Comparison of ENCODE assay signal across 10 cellular contexts in the genomic region with DNA sequence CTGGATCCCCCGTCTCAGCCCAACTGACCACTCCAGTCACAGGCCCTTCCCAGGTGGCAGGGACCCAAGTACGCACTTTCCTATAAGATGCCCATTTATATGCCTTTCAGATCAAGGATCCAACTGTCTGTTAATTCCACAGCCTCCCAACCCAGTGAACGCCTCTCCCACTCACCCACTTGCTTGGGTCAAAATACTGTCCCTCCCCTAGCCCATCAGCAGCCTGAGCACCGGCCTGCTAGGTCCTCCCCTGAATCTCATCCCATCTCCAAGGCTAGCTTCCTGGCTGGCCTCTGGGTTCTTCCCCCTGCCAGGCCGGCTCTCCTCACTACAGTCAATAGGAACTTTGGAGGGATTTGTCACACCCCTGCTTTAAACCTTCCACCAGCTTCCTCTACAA. TPM values are rescaled to one million over a fixed set of nuclear protein-coding genes. Genes with fewer than 3 reads are reported as not detected.
DNase-seq lines count a peak whose midpoint lies in the region; TF ChIP-seq lines count a peak whose summit lies in the region.
"Had no signal": no experiment of that assay in that cellular context is flagged by ENCODE, and none has a peak within 500 bp of the region (broad histone marks: within the 10 kb centered on the region; RNA-seq: fewer than 3 reads in every experiment).

No MANE protein-coding gene starts in this region.

- no peak for DNase-seq in BE2C
- no peak for DNase-seq in activated T-helper 2 cell treated with anti-CD3 and anti-CD28 coated beads, Interferon-gamma antibody, Interleukin-2, Interleukin-4, amounts not matched to agents 10 μg/mL and 5 μg/mL and 100 μg/mL, durations not matched to agents 14 hours and 24 hours and 36 hours (ENCODE audit: low spot score)
- DNase-seq in mesenchymal stem cell, result no peak
- no peak for DNase-seq in transverse colon
- DNase-seq in occipital lobe (lab: John Stamatoyannopoulos, UW), result no peak
- DNase-seq in stimulated activated CD4-positive, alpha-beta T cell treated with anti-CD3 and anti-CD28 coated beads, Interleukin-4, amount 100 ng/mL, for 1 hour, result no peak
- DNase-seq in NCI-H446 (lab: John Stamatoyannopoulos, UW), result no peak
- DNase-seq: NCI-H524 had no signal

- H2BK12ac ChIP-seq in mesenchymal stem cell (ENCODE audit: low read length in 2 of 2), result no peak overlapping the region

- no peak overlapping the region for H2AK5ac ChIP-seq in mesenchymal stem cell (ENCODE audit: low read length, severe bottlenecking)

- intact Hi-C loops in activated T-helper 2 cell treated with anti-CD3 and anti-CD28 coated beads, Interferon-gamma antibody, Interleukin-2, Interleukin-4, amounts not matched to agents 10 μg/mL and 5 μg/mL and 100 μg/mL, durations not matched to agents 14 hours and 24 hours and 36 hours (cut with micrococcal nuclease), result loop anchor here (2.0 kb wide), 1 partner anchor 21 kb away; the partner anchor contains the start of genes RPL28 and TMEM238
- intact Hi-C loops in transverse colon (cut with DNase I; ENCODE audit: low total_unique reads), result loop anchor here (2.0 kb wide), 1 partner anchor 65 kb away; no protein-coding TSS in a partner anchor

- CTCF ChIA-PET in HEK293 (lab: Yijun Ruan, JAX), result interaction anchor here (1.3 to 1.7 kb wide), 3 partner anchors 12 to 113 kb away, joined by 3 to 4 read pairs (median 4); no protein-coding TSS in a partner anchor

- peak overlapping the region; percentile 91 for H3K4me3 Mint-ChIP-seq in activated T-helper 2 cell treated with anti-CD3 and anti-CD28 coated beads, Interferon-gamma antibody, Interleukin-2, Interleukin-4, amounts not matched to agents 10 μg/mL and 5 μg/mL and 100 μg/mL, durations not matched to agents 14 hours and 24 hours and 36 hours (ENCODE audit: low read depth)

- TF ChIP-seq CTCF in BE2C (IDR thresholded peaks at IDR 0.05; ENCODE audit: low read depth, low read length) (no peak), HEK293 (tag by site-specific recombination; IDR thresholded peaks at IDR 0.05) (no peak), transverse colon (IDR thresholded peaks at IDR 0.05) (no peak)

- H3K4me1 Mint-ChIP-seq in activated T-helper 2 cell treated with anti-CD3 and anti-CD28 coated beads, Interferon-gamma antibody, Interleukin-2, Interleukin-4, amounts not matched to agents 10 μg/mL and 5 μg/mL and 100 μg/mL, durations not matched to agents 14 hours and 24 hours and 36 hours (ENCODE audit: low read depth), result peaks cover 23% of the 10 kb centered on the region

- in situ Hi-C loops in transverse colon (cut with MboI; ENCODE audit: low pct_ligation_motif_present in 1 of 4, low pct_unique_long_range_greater_than_20kb in 1 of 4, low sequenced_read_pairs in 3 of 4), result loop anchor here in 2 of 4 donors (25.0 kb wide), 1 partner anchor 118 kb away; the partner anchor contains the start of genes BRSK1 (in 2 of the 2) and HSPBP1 (in 2 of the 2)

- peak overlapping the region; percentile 95 for H3K9ac ChIP-seq in mesenchymal stem cell (ENCODE audit: low read length)

- H2AFZ ChIP-seq in mesenchymal stem cell (ENCODE audit: low read depth, low read length), result no peak overlapping the region

- no peak overlapping the region for H3K4me2 ChIP-seq in mesenchymal stem cell (ENCODE audit: low read length, poor library complexity, severe bottlenecking)

- no peaks in the 10 kb centered on the region for H3K27me3 Mint-ChIP-seq in activated T-helper 2 cell treated with anti-CD3 and anti-CD28 coated beads, Interferon-gamma antibody, Interleukin-2, Interleukin-4, amounts not matched to agents 10 μg/mL and 5 μg/mL and 100 μg/mL, durations not matched to agents 14 hours and 24 hours and 36 hours (ENCODE audit: low read depth)

- H3K4ac ChIP-seq in mesenchymal stem cell (ENCODE audit: low read depth in 1 of 2, low read length in 2 of 2), result no peak overlapping the region

- H3K9me3 ChIP-seq in BE2C (no peaks in the 10 kb centered on the region), HEK293 (ENCODE audit: control insufficient read depth, insufficient read depth, low read depth, low read length) (no peaks in the 10 kb centered on the region), mesenchymal stem cell (ENCODE audit: control insufficient read depth, low read length) (no peaks in the 10 kb centered on the region), transverse colon (no peaks in the 10 kb centered on the region)

- H3K4me3 ChIP-seq in BE2C (ENCODE audit: low read depth, low read length) (peak overlapping the region; percentile 80), HEK293 (ENCODE audit: low read depth, low read length) (peak overlapping the region; percentile 96; the same call in 1 of the 2 replicates), mesenchymal stem cell (ENCODE audit: insufficient read depth in 1 of 2, low read depth in 1 of 2, low read length in 2 of 2) (peak overlapping the region in 1 of 2 experiments; percentile 83), transverse colon (no peak overlapping the region)

- peaks cover 9% of the 10 kb centered on the region for H3K79me1 ChIP-seq in mesenchymal stem cell (replicated peaks; ENCODE audit: low read length, poor library complexity, severe bottlenecking)

- no peak overlapping the region for H4K8ac ChIP-seq in mesenchymal stem cell (ENCODE audit: low read length)

- TF ChIP-seq POLR2A in transverse colon (IDR thresholded peaks at IDR 0.05), result no peak

- no peak overlapping the region for H3K23ac ChIP-seq in mesenchymal stem cell (ENCODE audit: low read length in 2 of 2)

- no peak overlapping the region for H3K14ac ChIP-seq in mesenchymal stem cell (ENCODE audit: low read length in 2 of 2)

- no peak overlapping the region for H3K27ac ChIP-seq in HEK293 (ENCODE audit: extremely low read depth, low read depth, low read length)
- H3K27ac ChIP-seq in mesenchymal stem cell (ENCODE audit: low read length, poor library complexity, severe bottlenecking), result no peak overlapping the region
- no peak overlapping the region for H3K27ac ChIP-seq in transverse colon

- no peak for TF ChIP-seq EP300 in transverse colon (IDR thresholded peaks at IDR 0.05; ENCODE audit: low read depth)

- H2BK15ac ChIP-seq in mesenchymal stem cell (ENCODE audit: low read depth, poor library complexity, severe bottlenecking), result no peak overlapping the region

- POLR2A ChIA-PET in HEK293 (lab: Yijun Ruan, JAX), result interaction anchor here (1.0 to 3.4 kb wide), 8 partner anchors 12 to 150 kb away, joined by 3 to 78 read pairs (median 18); partner anchors contain the start of genes HSPBP1, KMT5C, PPP6R1 and RPL28

- peaks cover 16% of the 10 kb centered on the region for H3K9me3 Mint-ChIP-seq in activated T-helper 2 cell treated with anti-CD3 and anti-CD28 coated beads, Interferon-gamma antibody, Interleukin-2, Interleukin-4, amounts not matched to agents 10 μg/mL and 5 μg/mL and 100 μg/mL, durations not matched to agents 14 hours and 24 hours and 36 hours

- H3K27ac Mint-ChIP-seq in activated T-helper 2 cell treated with anti-CD3 and anti-CD28 coated beads, Interferon-gamma antibody, Interleukin-2, Interleukin-4, amounts not matched to agents 10 μg/mL and 5 μg/mL and 100 μg/mL, durations not matched to agents 14 hours and 24 hours and 36 hours, result peak overlapping the region; percentile 65

- H3K27me3 ChIP-seq in BE2C (no peaks in the 10 kb centered on the region), mesenchymal stem cell (ENCODE audit: control insufficient read depth in 1 of 2, insufficient read depth in 1 of 2, low read length in 2 of 2) (no peaks in the 10 kb centered on the region), transverse colon (no peaks in the 10 kb centered on the region)

- H3K36me3 ChIP-seq in BE2C (peaks cover 58% of the 10 kb centered on the region), HEK293 (ENCODE audit: control insufficient read depth in 2 of 2, insufficient read depth in 1 of 2, low read length in 2 of 2) (peaks cover 45 to 59% of the 10 kb centered on the region in 2 experiments), mesenchymal stem cell (ENCODE audit: control insufficient read depth in 1 of 2, insufficient read depth in 2 of 2, low read depth in 1 of 2, low read length in 2 of 2) (peaks cover 47 to 49% of the 10 kb centered on the region in 2 experiments), transverse colon (peaks cover 0 to 14% (median 0%) of the 10 kb centered on the region in 4 donors)

- no peak overlapping the region for H2BK120ac ChIP-seq in mesenchymal stem cell (ENCODE audit: low read depth, low read length)

- H3K36me3 Mint-ChIP-seq in activated T-helper 2 cell treated with anti-CD3 and anti-CD28 coated beads, Interferon-gamma antibody, Interleukin-2, Interleukin-4, amounts not matched to agents 10 μg/mL and 5 μg/mL and 100 μg/mL, durations not matched to agents 14 hours and 24 hours and 36 hours (ENCODE audit: low read depth), result peaks cover 70% of the 10 kb centered on the region

- H3K4me1 ChIP-seq in BE2C (no peaks in the 10 kb centered on the region; the same call in 1 of the 2 replicates), HEK293 (ENCODE audit: control insufficient read depth, insufficient read depth, low read length) (peaks cover 9% of the 10 kb centered on the region), mesenchymal stem cell (ENCODE audit: control insufficient read depth, insufficient read depth, low read depth, low read length) (peaks cover 19% of the 10 kb centered on the region), transverse colon (peaks cover 0 to 27% (median 21%) of the 10 kb centered on the region in 4 donors)

- no peak overlapping the region for H2BK5ac ChIP-seq in mesenchymal stem cell (ENCODE audit: low read depth, low read length, poor library complexity, severe bottlenecking)

- no peak overlapping the region for H3K18ac ChIP-seq in mesenchymal stem cell (ENCODE audit: low read depth in 1 of 2, low read length in 2 of 2)

- WGBS in mesenchymal stem cell, result 93% methylated on average over 5 of the region's 5 CpGs
- WGBS in transverse colon (ENCODE audit: low coverage in 1 of 2), 2 donors, result 93 to 100% methylated on average over 1 to 5 of the region's 5 CpGs

- H4K91ac ChIP-seq in mesenchymal stem cell (ENCODE audit: low read length), result no peak overlapping the region

RNA-seq across cellular contexts. Expression of gene UBE2S, which starts 1.9 kb away (rescaled TPM):
- polyA plus RNA-seq in BE2C (2012; ENCODE audit: insufficient read depth, insufficient read length, low read depth), result 523 TPM
- total RNA-seq in activated T-helper 2 cell treated with anti-CD3 and anti-CD28 coated beads, Interferon-gamma antibody, Interleukin-2, Interleukin-4, amounts not matched to agents 10 μg/mL and 5 μg/mL and 100 μg/mL, durations not matched to agents 14 hours and 24 hours and 36 hours, result 210 and 220 TPM in 2 replicates
- polyA plus RNA-seq in mesenchymal stem cell (2013, experiment 1 of 2), result 46.0 TPM
- 46.4 TPM for polyA plus RNA-seq in mesenchymal stem cell (2013, experiment 2 of 2)
- total RNA-seq in transverse colon (10 to 100 TPM; 12.4 to 40.8 (median 18.1) TPM), occipital lobe (35.9 TPM)

RNA-seq across cellular contexts. Expression of gene RPL28, which starts 19.9 kb away (rescaled TPM):
- polyA plus RNA-seq in BE2C (2012; ENCODE audit: insufficient read depth, insufficient read length, low read depth), result 1,259 TPM
- total RNA-seq in activated T-helper 2 cell treated with anti-CD3 and anti-CD28 coated beads, Interferon-gamma antibody, Interleukin-2, Interleukin-4, amounts not matched to agents 10 μg/mL and 5 μg/mL and 100 μg/mL, durations not matched to agents 14 hours and 24 hours and 36 hours, result 2,206 and 2,207 TPM in 2 replicates
- 3,020 TPM for polyA plus RNA-seq in mesenchymal stem cell (2013, experiment 1 of 2)
- polyA plus RNA-seq in mesenchymal stem cell (2013, experiment 2 of 2), result 2,919 TPM
- total RNA-seq in transverse colon (100 to 1,000 TPM; 448 to 648 (median 605) TPM), occipital lobe (112 TPM)

RNA-seq across cellular contexts. Expression of gene TMEM238, which starts 21.5 kb away (rescaled TPM):
- polyA plus RNA-seq in BE2C (2012; ENCODE audit: insufficient read depth, insufficient read length, low read depth), result 4.6 TPM
- total RNA-seq in activated T-helper 2 cell treated with anti-CD3 and anti-CD28 coated beads, Interferon-gamma antibody, Interleukin-2, Interleukin-4, amounts not matched to agents 10 μg/mL and 5 μg/mL and 100 μg/mL, durations not matched to agents 14 hours and 24 hours and 36 hours, result 7.9 and 10.5 TPM in 2 replicates
- polyA plus RNA-seq in mesenchymal stem cell (2013, experiment 1 of 2), result 0.18 TPM
- polyA plus RNA-seq in mesenchymal stem cell (2013, experiment 2 of 2), result 0.10 TPM
- total RNA-seq in transverse colon, result 100 to 1,000 TPM in 1 of 4 donors, 10 to 100 TPM in 3; 12.0 to 199 (median 42.5) TPM
- not detected for total RNA-seq in occipital lobe

RNA-seq across cellular contexts. Expression of gene TMEM190, which starts 29.0 kb away (rescaled TPM):
- polyA plus RNA-seq in BE2C (2012; ENCODE audit: insufficient read depth, insufficient read length, low read depth), result not detected
- not detected in 2 replicates for total RNA-seq in activated T-helper 2 cell treated with anti-CD3 and anti-CD28 coated beads, Interferon-gamma antibody, Interleukin-2, Interleukin-4, amounts not matched to agents 10 μg/mL and 5 μg/mL and 100 μg/mL, durations not matched to agents 14 hours and 24 hours and 36 hours
- 0.26 TPM for polyA plus RNA-seq in mesenchymal stem cell (2013, experiment 1 of 2)
- 0.08 TPM for polyA plus RNA-seq in mesenchymal stem cell (2013, experiment 2 of 2)
- total RNA-seq in transverse colon (not detected), occipital lobe (not detected)
- total RNA-seq: lung microvascular endothelial cell had no signal

RNA-seq across cellular contexts. Expression of gene IL11, which starts 35.4 kb away (rescaled TPM):
- polyA plus RNA-seq in BE2C (2012; ENCODE audit: insufficient read depth, insufficient read length, low read depth), result not detected
- total RNA-seq in activated T-helper 2 cell treated with anti-CD3 and anti-CD28 coated beads, Interferon-gamma antibody, Interleukin-2, Interleukin-4, amounts not matched to agents 10 μg/mL and 5 μg/mL and 100 μg/mL, durations not matched to agents 14 hours and 24 hours and 36 hours, result 0.25 and 0.32 TPM in 2 replicates
- 6.4 TPM for polyA plus RNA-seq in mesenchymal stem cell (2013, experiment 1 of 2)
- 6.1 TPM for polyA plus RNA-seq in mesenchymal stem cell (2013, experiment 2 of 2)
- total RNA-seq in transverse colon (under 1 TPM in 1 of 4 donors, not detected in 3; 0.48 TPM), occipital lobe (0.16 TPM)
- total RNA-seq: lung microvascular endothelial cell had no signal

Comparison
In these comparisons a context has a peak if more than half of its experiments do, and no peak if none do; other contexts are left out.
1. H3K4me3 ChIP-seq: peak in BE2C (single experiment) and HEK293 (single experiment); none in transverse colon (0 of 4).